Comparison of ENCODE assay signal across 14 cellular contexts in genomic region chr20:1892122-1892385, GRCh38.
"Had no signal": no experiment of that assay in that cellular context is flagged by ENCODE, and none has a peak within 500 bp of the region (broad histone marks: within the 10 kb centered on the region; RNA-seq: fewer than 3 reads in every experiment).

No MANE protein-coding gene starts in this region.

- H3K27me3 ChIP-seq: suprapubic skin had no signal

- H3K36me3 Mint-ChIP-seq: mesothelial cell of epicardium had no signal

- H3K4me1 Mint-ChIP-seq: activated CD4-positive, alpha-beta T cell treated with anti-CD3 and anti-CD28 coated beads, Interleukin-2, amount 10 ng/mL, durations not matched to agents 24 days and 14 days; activated T-helper 17 cell treated with anti-CD3 and anti-CD28 coated beads, Interleukin-2, amount 50 U/mL, for 72 hours had no signal

- H3K36me3 ChIP-seq: suprapubic skin, upper lobe of left lung had no signal

- H3K9me3 Mint-ChIP-seq: activated B cell treated with CpG ODN at 0.5 μM for 24 hours; activated CD4-positive, alpha-beta T cell treated with anti-CD3 and anti-CD28 coated beads, Interleukin-2, amount 10 ng/mL, durations not matched to agents 24 days and 14 days; activated naive CD4-positive, alpha-beta T cell treated with anti-CD3 and anti-CD28 coated beads for 36 hours; activated T-helper 17 cell treated with anti-CD3 and anti-CD28 coated beads, Interleukin-2, amount 50 U/mL, for 72 hours; central memory CD8-positive, alpha-beta T cell; mesothelial cell of epicardium had no signal

- H3K4me3 ChIP-seq: psoas muscle, suprapubic skin, upper lobe of left lung had no signal

- H3K27ac ChIP-seq: psoas muscle, suprapubic skin, upper lobe of left lung had no signal

- H3K9me3 ChIP-seq: psoas muscle, suprapubic skin, upper lobe of left lung had no signal

- H3K27ac Mint-ChIP-seq: activated B cell treated with CpG ODN at 0.5 μM for 24 hours; activated CD4-positive, alpha-beta T cell treated with anti-CD3 and anti-CD28 coated beads, Interleukin-2, amount 10 ng/mL, durations not matched to agents 24 days and 14 days; activated naive CD4-positive, alpha-beta T cell treated with anti-CD3 and anti-CD28 coated beads for 36 hours; activated T-helper 17 cell treated with anti-CD3 and anti-CD28 coated beads, Interleukin-2, amount 50 U/mL, for 72 hours; mesothelial cell of epicardium; T-helper 17 cell had no signal

- H3K4me3 Mint-ChIP-seq: activated B cell treated with CpG ODN at 0.5 μM for 24 hours; activated CD4-positive, alpha-beta T cell treated with anti-CD3 and anti-CD28 coated beads, Interleukin-2, amount 10 ng/mL, durations not matched to agents 24 days and 14 days; activated naive CD4-positive, alpha-beta T cell treated with anti-CD3 and anti-CD28 coated beads for 36 hours; activated T-helper 17 cell treated with anti-CD3 and anti-CD28 coated beads, Interleukin-2, amount 50 U/mL, for 72 hours; central memory CD8-positive, alpha-beta T cell; mesothelial cell of epicardium; T-helper 17 cell had no signal

- DNase-seq: activated B cell treated with CpG ODN at 0.5 μM for 24 hours; activated CD4-positive, alpha-beta T cell treated with anti-CD3 and anti-CD28 coated beads, Interleukin-2, amount 10 ng/mL, durations not matched to agents 24 days and 14 days; activated naive CD4-positive, alpha-beta T cell treated with anti-CD3 and anti-CD28 coated beads for 36 hours; erythroblast; hippocampal formation; stimulated activated CD4-positive, alpha-beta T cell treated with anti-CD3 and anti-CD28 coated beads, Interleukin-2, amount 100 ng/mL, for 24 hours; stimulated activated naive CD4-positive, alpha-beta T cell treated with Interleukin-2 at 50 U/mL for 16 hours; T-helper 17 cell; upper lobe of left lung had no signal
